In the genomic region with DNA sequence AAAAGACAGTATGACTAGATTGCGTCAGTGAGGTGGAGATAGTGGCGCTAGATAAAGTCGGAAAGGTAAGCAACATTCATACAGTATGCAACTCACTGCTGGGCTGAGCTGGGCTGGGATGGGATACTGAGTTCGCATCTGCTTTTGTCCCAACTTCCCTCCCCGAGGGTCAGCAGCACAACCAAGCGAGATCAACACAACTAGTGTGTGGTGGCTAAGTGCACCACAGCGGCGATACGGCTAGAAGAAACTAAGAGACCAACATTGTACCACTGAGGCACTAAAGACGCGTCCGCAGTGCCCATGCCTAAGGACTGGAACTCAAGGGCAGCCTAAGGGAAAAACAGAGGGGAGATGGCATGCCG, we compare ENCODE assay signal across 8 cellular contexts. TPM values are rescaled to one million over a fixed set of nuclear protein-coding genes. Genes with fewer than 3 reads are reported as not detected.
A peak's percentile ranks its signal among the peaks of the same experiment; 100 is the strongest.
DNase-seq lines count a peak whose midpoint lies in the region; ATAC-seq and TF ChIP-seq lines count a peak whose summit lies in the region.

No MANE protein-coding gene starts in this region.

- no peaks in the 10 kb centered on the region for H3K27me3 ChIP-seq in adrenal gland
- H3K27me3 ChIP-seq in thymus (ENCODE audit: control insufficient read depth, insufficient read depth), result no peaks in the 10 kb centered on the region

- no peaks in the 10 kb centered on the region for H3K9me3 Mint-ChIP-seq in activated CD4-positive, alpha-beta T cell treated with anti-CD3 and anti-CD28 coated beads, Interleukin-2, amount 10 ng/mL, durations not matched to agents 24 days and 14 days

- H3K4me1 ChIP-seq in adrenal gland (replicated peaks in 1 of 2) (peaks cover 14 to 39% of the 10 kb centered on the region in 2 donors), thymus (ENCODE audit: control insufficient read depth, insufficient read depth, low read length) (peaks cover 21% of the 10 kb centered on the region)

- H3K27ac Mint-ChIP-seq in activated CD4-positive, alpha-beta T cell treated with anti-CD3 and anti-CD28 coated beads, Interleukin-2, amount 10 ng/mL, durations not matched to agents 24 days and 14 days, result peak overlapping the region; percentile 70

- peak overlapping the region; percentile 95 for H3K4me3 Mint-ChIP-seq in activated CD4-positive, alpha-beta T cell treated with anti-CD3 and anti-CD28 coated beads, Interleukin-2, amount 10 ng/mL, durations not matched to agents 24 days and 14 days

- H3K4me3 ChIP-seq in adrenal gland (peak overlapping the region; percentile 53 to 98 (median 70)), thymus (ENCODE audit: low read length) (peak overlapping the region; percentile 74)

- H3K36me3 ChIP-seq in adrenal gland (replicated peaks in 1 of 2) (peaks cover 0 to 20% of the 10 kb centered on the region in 2 donors), thymus (ENCODE audit: control insufficient read depth, insufficient read depth) (peaks cover 3% of the 10 kb centered on the region)

- TF ChIP-seq CTCF in adrenal gland (IDR thresholded peaks at IDR 0.05), result no peak

- no peak for TF ChIP-seq POLR2A in adrenal gland (IDR thresholded peaks at IDR 0.05)

- H3K27ac ChIP-seq in adrenal gland (peak overlapping the region in 3 of 5 donors; percentile 17 to 79 (median 73)), thymus (ENCODE audit: low read depth) (peak overlapping the region; percentile 62)

- intact Hi-C loops in activated CD4-positive, alpha-beta T cell treated with anti-CD3 and anti-CD28 coated beads, Interleukin-2, amount 10 ng/mL, durations not matched to agents 24 days and 14 days (cut with micrococcal nuclease), result loop anchor here (1.0 kb wide), 1 partner anchor 10 kb away; no protein-coding TSS in a partner anchor
- intact Hi-C loops in adrenal gland (cut with DNase I), result no loop called here

- H3K36me3 Mint-ChIP-seq in activated CD4-positive, alpha-beta T cell treated with anti-CD3 and anti-CD28 coated beads, Interleukin-2, amount 10 ng/mL, durations not matched to agents 24 days and 14 days (ENCODE audit: low read depth), result peaks cover 31% of the 10 kb centered on the region

- H3K9me3 ChIP-seq in adrenal gland (replicated peaks in 1 of 3), result no peaks in the 10 kb centered on the region
- H3K9me3 ChIP-seq in thymus (ENCODE audit: control insufficient read depth), result no peaks in the 10 kb centered on the region

- no peaks in the 10 kb centered on the region for H3K27me3 Mint-ChIP-seq in activated CD4-positive, alpha-beta T cell treated with anti-CD3 and anti-CD28 coated beads, Interleukin-2, amount 10 ng/mL, durations not matched to agents 24 days and 14 days

- ATAC-seq in left lobe of liver, result peak; percentile 2

- peaks cover 41% of the 10 kb centered on the region for H3K4me1 Mint-ChIP-seq in activated CD4-positive, alpha-beta T cell treated with anti-CD3 and anti-CD28 coated beads, Interleukin-2, amount 10 ng/mL, durations not matched to agents 24 days and 14 days

- 1 to 3% (median 2%) methylated on average over 13 of the region's 13 CpGs for WGBS in adrenal gland, 4 donors
- WGBS in thymus, result 4% methylated on average over 13 of the region's 13 CpGs

- DNase-seq in activated CD4-positive, alpha-beta T cell treated with anti-CD3 and anti-CD28 coated beads, Interleukin-2, amount 10 ng/mL, durations not matched to agents 24 days and 14 days, result no peak
- DNase-seq in activated CD4-positive, alpha-beta T cell treated with anti-CD3 and anti-CD28 coated beads for 1 hour, result no peak
- peak in 1 of 7 donors; percentile 35 for DNase-seq in adrenal gland
- DNase-seq in left lobe of liver (ENCODE audit: low spot score), result no peak
- no peak for DNase-seq in hippocampal formation (lab: John Stamatoyannopoulos, UW)
- no peak for DNase-seq in HCEC 1CT
- no peak for DNase-seq in HPDE6-E6E7 (ENCODE audit: extremely low spot score)

RNA-seq across cellular contexts. Expression of a gene that starts 0.5 kb away (rescaled TPM):
- total RNA-seq in activated CD4-positive, alpha-beta T cell treated with anti-CD3 and anti-CD28 coated beads, Interleukin-2, amount 10 ng/mL, durations not matched to agents 24 days and 14 days, result 57.9 and 59.8 TPM in 2 replicates
- total RNA-seq in adrenal gland, result 10 to 100 TPM; 22.3 to 95.8 (median 32.6) TPM
- polyA plus RNA-seq in adrenal gland, result 10 to 100 TPM; 38.3 to 46.7 (median 38.5) TPM
- total RNA-seq in left lobe of liver, result 10.3 TPM
- 53.0 TPM for polyA plus RNA-seq in thymus

RNA-seq across cellular contexts. Expression of a gene that starts 0.6 kb away (rescaled TPM):
- 42.9 and 43.1 TPM in 2 replicates for total RNA-seq in activated CD4-positive, alpha-beta T cell treated with anti-CD3 and anti-CD28 coated beads, Interleukin-2, amount 10 ng/mL, durations not matched to agents 24 days and 14 days
- total RNA-seq in adrenal gland (10 to 100 TPM; 18.8 to 42.0 (median 24.3) TPM), left lobe of liver (25.2 TPM)
- polyA plus RNA-seq in adrenal gland (10 to 100 TPM; 30.9 to 41.1 (median 38.4) TPM), thymus (24.4 TPM)

RNA-seq across cellular contexts. Expression of a gene that starts 19.3 kb away (rescaled TPM):
- total RNA-seq in activated CD4-positive, alpha-beta T cell treated with anti-CD3 and anti-CD28 coated beads, Interleukin-2, amount 10 ng/mL, durations not matched to agents 24 days and 14 days, result 1,086 and 1,108 TPM in 2 replicates
- 100 to 1,000 TPM; 307 to 578 (median 398) TPM for total RNA-seq in adrenal gland
- polyA plus RNA-seq in adrenal gland, result 100 to 1,000 TPM in 1 of 3 donors, 10 to 100 TPM in 2; 55.4 to 627 (median 84.4) TPM
- 151 TPM for total RNA-seq in left lobe of liver
- 104 TPM for polyA plus RNA-seq in thymus

RNA-seq across cellular contexts. Expression of a gene that starts 44.2 kb away (rescaled TPM):
- total RNA-seq in activated CD4-positive, alpha-beta T cell treated with anti-CD3 and anti-CD28 coated beads, Interleukin-2, amount 10 ng/mL, durations not matched to agents 24 days and 14 days, result 99.4 and 106 TPM in 2 replicates
- total RNA-seq in adrenal gland (10 to 100 TPM; 13.3 to 56.9 (median 27.6) TPM), left lobe of liver (7.0 TPM)
- polyA plus RNA-seq in adrenal gland (10 to 100 TPM; 27.2 to 42.9 (median 35.6) TPM), thymus (18.9 TPM)

RNA-seq across cellular contexts. Expression of a gene that starts 52.9 kb away (rescaled TPM):
- total RNA-seq in activated CD4-positive, alpha-beta T cell treated with anti-CD3 and anti-CD28 coated beads, Interleukin-2, amount 10 ng/mL, durations not matched to agents 24 days and 14 days, result 100 and 103 TPM in 2 replicates
- total RNA-seq in adrenal gland (100 to 1,000 TPM in 1 of 8 donors, 10 to 100 TPM in 7; 38.7 to 139 (median 58.6) TPM), left lobe of liver (20.7 TPM)
- polyA plus RNA-seq in adrenal gland (10 to 100 TPM; 46.8 to 79.8 (median 68.4) TPM), thymus (107 TPM)
